1 cellular context compared by ENCODE assay signal in the genomic region with DNA sequence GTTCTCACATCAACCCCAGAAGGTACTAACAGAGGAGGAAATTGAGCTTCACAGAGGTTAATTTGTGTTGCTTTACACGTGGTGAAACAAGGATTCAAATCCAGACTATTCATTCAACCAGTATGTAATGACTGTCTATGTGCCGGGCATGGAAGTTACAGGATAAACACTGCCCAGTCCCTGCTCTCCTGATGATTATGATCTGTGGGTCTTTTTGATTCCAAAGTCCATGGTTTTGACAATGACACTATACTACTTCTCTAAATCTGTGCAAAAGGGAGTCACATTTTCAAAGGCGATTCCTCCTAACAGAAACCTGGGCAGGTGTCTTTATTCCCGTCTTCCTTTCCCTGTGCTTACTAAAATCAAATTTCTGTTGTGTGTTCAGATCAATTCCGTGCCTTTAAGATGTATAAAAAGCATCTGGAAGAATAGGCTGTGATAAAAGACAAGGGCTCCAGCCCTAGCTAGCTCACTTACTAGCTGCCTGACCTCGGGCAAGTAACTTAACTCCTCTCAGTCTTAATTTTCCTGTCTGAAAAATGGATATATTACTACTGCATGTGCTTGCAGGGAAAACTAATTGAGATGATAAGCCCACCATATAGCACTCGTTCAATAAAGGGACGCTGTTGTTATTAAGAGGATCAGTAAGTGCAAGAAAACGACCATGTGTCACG.
TF ChIP-seq lines count a peak whose summit lies in the region.

No MANE protein-coding gene starts in this region.

TF ChIP-seq in endothelial cell of umbilical vein, 7 proteins besides CTCF, POLR2A, EP300 and RAD21 (continued from another document):
- TF ChIP-seq EZH2 (IDR thresholded peaks at IDR 0.05; ENCODE audit: borderline replicate concordance, low read depth, low read length, severe bottlenecking) (no peak), JUN (IDR thresholded peaks at IDR 0.05; ENCODE audit: borderline replicate concordance, insufficient read depth, insufficient read length, low read depth) (no peak)
